In genomic region chr6:168534265-168534664, GRCh38 we compare ENCODE assay signal across 1 cellular context.
TF ChIP-seq lines count a peak whose summit lies in the region.

No MANE protein-coding gene starts in this region.

TF ChIP-seq in H1, 55 proteins besides CTCF, POLR2A, EP300 and RAD21 (continued from another document):
- TF ChIP-seq BRCA1 (IDR thresholded peaks at IDR 0.05; ENCODE audit: low read depth, low read length) (no peak), TAF1 (IDR thresholded peaks at IDR 0.05; ENCODE audit: low read depth, low read length) (no peak), SIN3A (conservative IDR thresholded peaks at IDR 0.05 in 1 of 2, IDR thresholded peaks at IDR 0.05 in 1 of 2; ENCODE audit: low read depth in 1 of 2, low read length in 2 of 2) (no peak), FOSL1 (IDR thresholded peaks at IDR 0.05; ENCODE audit: insufficient read depth, low read depth, low read length) (no peak), KDM4A (IDR thresholded peaks at IDR 0.05; ENCODE audit: low read depth, low read length, severe bottlenecking) (no peak), NANOG (IDR thresholded peaks at IDR 0.05; ENCODE audit: insufficient read depth, low read depth, low read length, poor library complexity, severe bottlenecking) (no peak), TAF7 (optimal IDR thresholded peaks at IDR 0.05; ENCODE audit: borderline replicate concordance, low read depth, low read length) (no peak), ASH2L (IDR thresholded peaks at IDR 0.05; ENCODE audit: low read length) (no peak)
